In genomic region chr10:97102441-97102840, GRCh38 we compare ENCODE assay signal across 18 cellular contexts.
"Had no signal": no experiment of that assay in that cellular context is flagged by ENCODE, and none has a peak within 500 bp of the region (broad histone marks: within the 10 kb centered on the region; RNA-seq: fewer than 3 reads in every experiment).

No MANE protein-coding gene starts in this region.

- H3K9me3 Mint-ChIP-seq: stimulated activated naive B cell treated with anti-CD40 and anti-IgM and Interleukin-4, amounts not matched to agents 10 μg/mL and 1 μg/mL and 100 μg/mL, for 72 hours; stimulated activated naive CD8-positive, alpha-beta T cell treated with anti-CD3 and anti-CD28 coated beads, Interleukin-15, amount 100 ng/mL, for 72 hours had no signal

- H3K4me3 Mint-ChIP-seq: naive thymus-derived CD4-positive, alpha-beta T cell; stimulated activated naive B cell treated with anti-CD40 and anti-IgM and Interleukin-4, amounts not matched to agents 10 μg/mL and 1 μg/mL and 100 μg/mL, for 72 hours; stimulated activated naive CD8-positive, alpha-beta T cell treated with anti-CD3 and anti-CD28 coated beads, Interleukin-15, amount 100 ng/mL, for 72 hours had no signal

- H3K27ac Mint-ChIP-seq: naive thymus-derived CD4-positive, alpha-beta T cell; neural progenitor cell; progenitor cell of endocrine pancreas; stimulated activated naive B cell treated with anti-CD40 and anti-IgM and Interleukin-4, amounts not matched to agents 10 μg/mL and 1 μg/mL and 100 μg/mL, for 72 hours; stimulated activated naive CD8-positive, alpha-beta T cell treated with anti-CD3 and anti-CD28 coated beads, Interleukin-15, amount 100 ng/mL, for 72 hours had no signal

- H3K36me3 Mint-ChIP-seq: naive thymus-derived CD4-positive, alpha-beta T cell; neural progenitor cell; stimulated activated naive B cell treated with anti-CD40 and anti-IgM and Interleukin-4, amounts not matched to agents 10 μg/mL and 1 μg/mL and 100 μg/mL, for 72 hours had no signal

- DNase-seq: effector memory CD4-positive, alpha-beta T cell; islet precursor cell; mesendoderm; naive thymus-derived CD4-positive, alpha-beta T cell; occipital lobe; pancreas; spleen; stimulated activated CD4-positive, alpha-beta T cell treated with anti-CD3 and anti-CD28 coated beads, Interleukin-15, amount 100 ng/mL, for 24 hours; stimulated activated CD4-positive, alpha-beta T cell treated with anti-CD3 and anti-CD28 coated beads, Interleukin-1b, Interleukin-23, amount 100 ng/mL, for 48 hours; stimulated activated CD4-positive, alpha-beta T cell treated with anti-CD3 and anti-CD28 coated beads, Interleukin-4, amount 100 ng/mL, for 24 hours; stimulated activated naive B cell treated with anti-CD40 and anti-IgM and Interleukin-4, amounts not matched to agents 10 μg/mL and 1 μg/mL and 100 μg/mL, for 72 hours; stimulated activated naive CD8-positive, alpha-beta T cell treated with anti-CD3 and anti-CD28 coated beads, Interleukin-15, amount 100 ng/mL, for 72 hours; testis; upper lobe of right lung had no signal

- ATAC-seq: esophagus mucosa; naive thymus-derived CD4-positive, alpha-beta T cell; pancreas; sciatic nerve; stimulated activated naive B cell treated with anti-CD40 and anti-IgM and Interleukin-4, amounts not matched to agents 10 μg/mL and 1 μg/mL and 100 μg/mL, for 72 hours; stimulated activated naive CD8-positive, alpha-beta T cell treated with anti-CD3 and anti-CD28 coated beads, Interleukin-15, amount 100 ng/mL, for 72 hours; upper lobe of right lung had no signal
